In the genomic region with DNA sequence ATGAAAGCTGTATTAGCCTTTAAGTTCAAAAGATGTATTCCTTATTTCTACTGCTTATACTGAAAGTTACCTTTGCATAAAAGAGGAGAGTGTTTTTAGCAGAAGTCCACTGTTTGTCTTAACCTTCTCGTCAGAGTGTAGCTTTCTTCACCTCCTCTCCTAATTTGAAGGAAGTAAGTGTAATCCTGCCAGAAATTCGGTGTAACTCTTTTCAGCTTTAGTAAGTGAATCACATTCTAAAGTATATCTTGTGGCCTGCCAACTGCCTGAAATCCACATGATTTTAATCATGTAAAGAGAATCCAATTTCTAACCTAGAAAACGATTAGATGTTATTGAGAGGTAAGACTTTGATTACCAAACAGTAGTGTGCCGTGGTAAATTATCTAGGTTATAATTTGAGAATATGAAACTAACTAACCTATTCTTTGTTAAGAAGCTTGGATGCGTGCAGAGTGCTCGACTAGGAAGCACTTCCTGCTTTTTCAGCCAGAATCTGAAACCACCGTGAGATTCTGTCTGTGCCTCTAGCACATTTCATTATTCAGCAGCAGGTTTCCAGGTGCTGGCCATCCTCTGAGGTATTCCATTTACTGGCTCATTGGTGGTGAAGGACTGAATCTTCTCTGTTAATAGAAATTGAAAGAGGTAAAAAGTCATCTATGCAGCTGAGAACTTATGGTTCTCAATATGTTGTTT, we compare ENCODE assay signal across 10 cellular contexts. TPM values are rescaled to one million over a fixed set of nuclear protein-coding genes. Genes with fewer than 3 reads are reported as not detected.
DNase-seq lines count a peak whose midpoint lies in the region; ATAC-seq and TF ChIP-seq lines count a peak whose summit lies in the region.
"Had no signal": no experiment of that assay in that cellular context is flagged by ENCODE, and none has a peak within 500 bp of the region (broad histone marks: within the 10 kb centered on the region; RNA-seq: fewer than 3 reads in every experiment).

No MANE protein-coding gene starts in this region.

- no peaks in the 10 kb centered on the region for H3K27me3 ChIP-seq in brain microvascular endothelial cell (replicated peaks)

- no peak overlapping the region for H3K27ac ChIP-seq in brain microvascular endothelial cell
- H3K27ac ChIP-seq: PC-9 had no signal

- peak; percentile 44 for ATAC-seq in GM19467 (IDR thresholded peaks at IDR 0.05; ENCODE audit: unreplicated experiment)
- ATAC-seq in HG02571 (IDR thresholded peaks at IDR 0.05; ENCODE audit: unreplicated experiment), result no peak

- in situ Hi-C loops in brain microvascular endothelial cell (cut with HindIII; ENCODE audit: low pct_ligation_motif_present, low sequenced_read_pairs), result no loop called here

- DNase-seq in COLO668 (lab: John Stamatoyannopoulos, UW; ENCODE audit: unreplicated experiment), result peak; percentile 2
- DNase-seq in NCI-H2196 (lab: John Stamatoyannopoulos, UW; ENCODE audit: unreplicated experiment), result peak; percentile 35
- DNase-seq in fibroblast of the aortic adventitia (ENCODE audit: low read depth), result peak; percentile 40
- no peak for DNase-seq in GM03348 (ENCODE audit: low spot score)
- no peak for DNase-seq in brain microvascular endothelial cell
- DNase-seq in DMS 273 (lab: John Stamatoyannopoulos, UW; ENCODE audit: unreplicated experiment), result no peak
- DNase-seq: activated T-cell treated with anti-CD3 and anti-CD28 coated beads, Interleukin-2, amount 50 U/mL, for 4 hours; PC-9 had no signal

- peaks cover 16% of the 10 kb centered on the region for H3K36me3 ChIP-seq in brain microvascular endothelial cell (replicated peaks)

- TF ChIP-seq CTCF in fibroblast of the aortic adventitia (IDR thresholded peaks at IDR 0.05; ENCODE audit: insufficient read depth, low read length) (no peak), brain microvascular endothelial cell (IDR thresholded peaks at IDR 0.05; ENCODE audit: low read depth, low read length, missing control alignments) (no peak)

- H3K4me3 ChIP-seq in fibroblast of the aortic adventitia (ENCODE audit: low read depth, low read length), result no peak overlapping the region
- H3K4me3 ChIP-seq in brain microvascular endothelial cell (ENCODE audit: low read depth, low read length), result no peak overlapping the region
- H3K4me3 ChIP-seq: PC-9 had no signal

RNA-seq across cellular contexts. Expression of a gene that starts 7.5 kb away (rescaled TPM):
- 15.0 and 53.4 TPM in 2 replicates for total RNA-seq in fibroblast of the aortic adventitia (ENCODE audit: low replicate concordance)

Comparison
In these comparisons a context has a peak if more than half of its experiments do, and no peak if none do; other contexts are left out.
1. DNase-seq: peak in COLO668 (single experiment), NCI-H2196 (single experiment) and fibroblast of the aortic adventitia (single experiment); none in GM03348 (single experiment), brain microvascular endothelial cell (single experiment) and DMS 273 (single experiment).